In genomic region chr7:27946351-27946750, GRCh38 we compare ENCODE assay signal across 22 cellular contexts.
DNase-seq lines count a peak whose midpoint lies in the region; TF ChIP-seq lines count a peak whose summit lies in the region.
"Had no signal": no experiment of that assay in that cellular context is flagged by ENCODE, and none has a peak within 500 bp of the region (broad histone marks: within the 10 kb centered on the region; RNA-seq: fewer than 3 reads in every experiment).

No MANE protein-coding gene starts in this region.

- no peak overlapping the region for H2BK12ac ChIP-seq in mesenchymal stem cell (ENCODE audit: low read length in 2 of 2)

- H4K8ac ChIP-seq in mesenchymal stem cell (ENCODE audit: low read length): no peak overlapping the region

- no peak overlapping the region for H2BK5ac ChIP-seq in mesenchymal stem cell (ENCODE audit: low read depth, low read length, poor library complexity, severe bottlenecking)

- H2BK120ac ChIP-seq in mesenchymal stem cell (ENCODE audit: low read depth, low read length): no peak overlapping the region

- H2AFZ ChIP-seq in mesenchymal stem cell (ENCODE audit: low read depth, low read length): no peak overlapping the region
- H2AFZ ChIP-seq in smooth muscle cell (ENCODE audit: low read depth): no peak overlapping the region

- H2AK5ac ChIP-seq in mesenchymal stem cell (ENCODE audit: low read length, severe bottlenecking): no peak overlapping the region

- H3K4me1 ChIP-seq in mesenchymal stem cell (ENCODE audit: control insufficient read depth, insufficient read depth, low read depth, low read length) (peaks cover 3% of the 10 kb centered on the region), smooth muscle cell (ENCODE audit: low read depth) (peaks cover 3% of the 10 kb centered on the region)
- H3K4me1 ChIP-seq: A549, lower lobe of right lung had no signal

- no peak overlapping the region for H4K91ac ChIP-seq in mesenchymal stem cell (ENCODE audit: low read length)

- no peak for TF ChIP-seq CTCF in smooth muscle cell (IDR thresholded peaks at IDR 0.05; ENCODE audit: borderline replicate concordance, insufficient read depth, poor library complexity, severe bottlenecking)

- H3K9me3 ChIP-seq in mesenchymal stem cell (ENCODE audit: control insufficient read depth, low read length) (no peaks in the 10 kb centered on the region), smooth muscle cell (replicated peaks; ENCODE audit: low read depth) (no peaks in the 10 kb centered on the region)
- H3K9me3 ChIP-seq: A549, lower lobe of right lung, thyroid gland, vagina had no signal

- H4K20me1 ChIP-seq in smooth muscle cell (ENCODE audit: low read depth): no peaks in the 10 kb centered on the region

- no peaks in the 10 kb centered on the region for H3K27me3 ChIP-seq in mesenchymal stem cell (ENCODE audit: control insufficient read depth in 1 of 2, insufficient read depth in 1 of 2, low read length in 2 of 2)
- H3K27me3 ChIP-seq in smooth muscle cell (ENCODE audit: low read depth): no peaks in the 10 kb centered on the region
- H3K27me3 ChIP-seq: thyroid gland, vagina had no signal

- H2BK15ac ChIP-seq in mesenchymal stem cell (ENCODE audit: low read depth, poor library complexity, severe bottlenecking): no peak overlapping the region

- no peak overlapping the region for H3K4me3 ChIP-seq in mesenchymal stem cell (ENCODE audit: insufficient read depth in 1 of 2, low read depth in 1 of 2, low read length in 2 of 2)
- H3K4me3 ChIP-seq in smooth muscle cell: no peak overlapping the region
- H3K4me3 ChIP-seq: A549, lower lobe of right lung, thyroid gland, vagina had no signal

- H3F3A ChIP-seq in smooth muscle cell (ENCODE audit: low read depth): peaks cover 12% of the 10 kb centered on the region

- peak; percentile 34 for DNase-seq in NCI-H2107 treated with DMSO at 0.1 percent for 48 hours (lab: John Stamatoyannopoulos, UW; ENCODE audit: unreplicated experiment)
- no peak for DNase-seq in NCI-H2107 (lab: John Stamatoyannopoulos, UW)
- peak; percentile 68 to 87 for DNase-seq in NCI-H524 (lab: John Stamatoyannopoulos, UW)
- DNase-seq in mesenchymal stem cell: no peak
- DNase-seq in smooth muscle cell (lab: John Stamatoyannopoulos, UW; ENCODE audit: unreplicated experiment): no peak
- DNase-seq in activated effector memory CD4-positive, alpha-beta T cell treated with Interleukin-2 at 50 U/mL for 16 hours: no peak
- no peak for DNase-seq in activated CD8-positive, alpha-beta memory T cell treated with anti-CD3 and anti-CD28 coated beads for 24 hours
- no peak for DNase-seq in SIG-M5 treated with dmso at 0.1 percent for 504 hours (lab: John Stamatoyannopoulos, UW; ENCODE audit: unreplicated experiment)
- DNase-seq: activated CD4-positive, alpha-beta T cell treated with anti-CD3 and anti-CD28 coated beads, Interleukin-2, amount 50 U/mL, for 4 hours; activated CD8-positive, alpha-beta memory T cell treated with anti-CD3 and anti-CD28 coated beads, Interleukin-2, amount 50 U/mL, for 4 hours; effector CD4-positive, alpha-beta T cell; GF-D8; head of caudate nucleus; kidney; lower lobe of right lung; NCI-H2029; NCI-H510A; SIG-M5; T-helper 1 cell; thyroid gland had no signal

- H3K4ac ChIP-seq in mesenchymal stem cell (ENCODE audit: low read depth in 1 of 2, low read length in 2 of 2): no peak overlapping the region

- WGBS in mesenchymal stem cell: 100% methylated on average over 2 of the region's 2 CpGs
- WGBS in smooth muscle cell (ENCODE audit: low lambda C conversion rate): 64% methylated on average over 2 of the region's 2 CpGs

- peaks cover 10% of the 10 kb centered on the region for H3K79me2 ChIP-seq in smooth muscle cell (ENCODE audit: low read depth)

- H3K18ac ChIP-seq in mesenchymal stem cell (ENCODE audit: low read depth in 1 of 2, low read length in 2 of 2): no peak overlapping the region

- H3K36me3 ChIP-seq in mesenchymal stem cell (ENCODE audit: control insufficient read depth in 1 of 2, insufficient read depth in 2 of 2, low read depth in 1 of 2, low read length in 2 of 2) (peaks cover 0 to 4% of the 10 kb centered on the region in 2 experiments), smooth muscle cell (ENCODE audit: low read depth) (no peaks in the 10 kb centered on the region)
- H3K36me3 ChIP-seq: lower lobe of right lung, thyroid gland, vagina had no signal

- H3K4me2 ChIP-seq in mesenchymal stem cell (ENCODE audit: low read length, poor library complexity, severe bottlenecking): no peak overlapping the region
- H3K4me2 ChIP-seq in smooth muscle cell: peak overlapping the region; percentile 40
- H3K4me2 ChIP-seq: A549 had no signal

- H3K9ac ChIP-seq in mesenchymal stem cell (ENCODE audit: low read length) (peak overlapping the region; percentile 18), smooth muscle cell (ENCODE audit: low read depth) (no peak overlapping the region)

- H3K79me1 ChIP-seq in mesenchymal stem cell (replicated peaks; ENCODE audit: low read length, poor library complexity, severe bottlenecking): peaks cover 31% of the 10 kb centered on the region

- H3K27ac ChIP-seq in mesenchymal stem cell (ENCODE audit: low read length, poor library complexity, severe bottlenecking): no peak overlapping the region
- H3K27ac ChIP-seq in smooth muscle cell (ENCODE audit: low read depth): peak overlapping the region; percentile 18
- H3K27ac ChIP-seq: A549, lower lobe of right lung, thyroid gland, vagina had no signal

- H3K14ac ChIP-seq in mesenchymal stem cell (ENCODE audit: low read length in 2 of 2): no peak overlapping the region

- no peak overlapping the region for H3K23ac ChIP-seq in mesenchymal stem cell (ENCODE audit: low read length in 2 of 2)

Comparison
In these comparisons a context has a peak if more than half of its experiments do, and no peak if none do; other contexts are left out.
1. DNase-seq: peak in NCI-H2107 treated with DMSO at 0.1 percent for 48 hours (single experiment) and NCI-H524 (2 of 2); none in NCI-H2107 (single experiment), mesenchymal stem cell (single experiment), smooth muscle cell (single experiment), activated effector memory CD4-positive, alpha-beta T cell treated with Interleukin-2 at 50 U/mL for 16 hours (single experiment), activated CD8-positive, alpha-beta memory T cell treated with anti-CD3 and anti-CD28 coated beads for 24 hours (single experiment) and SIG-M5 treated with dmso at 0.1 percent for 504 hours (single experiment).